Comparison of ENCODE assay signal across 1 cellular context in genomic region chr4:6753103-6753560, GRCh38.
TF ChIP-seq lines count a peak whose summit lies in the region.

No MANE protein-coding gene starts in this region.

TF ChIP-seq in K562, 482 proteins besides CTCF, POLR2A, EP300 and RAD21 (continues in another document):
- TF ChIP-seq FOXK1 (CRISPR knock-in tag; IDR thresholded peaks at IDR 0.05; ENCODE audit: borderline replicate concordance) (no peak), EGR1 (conservative IDR thresholded peaks at IDR 0.05) (0 out of 2 replicates have a peak, but pooled peaks have one; percentile 4), KDM5B (IDR thresholded peaks at IDR 0.05; ENCODE audit: insufficient replicate concordance, low read depth, low read length) (peak; percentile 76), TEAD2 (tag; IDR thresholded peaks at IDR 0.05) (no peak), HMGN3 (IDR thresholded peaks at IDR 0.05; ENCODE audit: borderline replicate concordance, extremely low read depth, insufficient read length, low read depth, low read length) (no peak), CSDE1 (IDR thresholded peaks at IDR 0.05) (no peak), MTA3 (IDR thresholded peaks at IDR 0.05; ENCODE audit: borderline replicate concordance) (peak; percentile 58; the same call in 1 of the 2 replicates), ETS2 (tag; IDR thresholded peaks at IDR 0.05; ENCODE audit: borderline replicate concordance, poor library complexity, severe bottlenecking) (no peak), ELF1 (tag; IDR thresholded peaks at IDR 0.05) (peak; percentile 57; the same call in 1 of the 2 replicates), CTBP1 (IDR thresholded peaks at IDR 0.05; ENCODE audit: borderline replicate concordance) (peak; percentile 47; the same call in 1 of the 2 replicates), ZNF23 (CRISPR knock-in tag; IDR thresholded peaks at IDR 0.05) (no peak), ZNF384 (IDR thresholded peaks at IDR 0.05; ENCODE audit: low read depth, low read length) (no peak), ZNF41 (CRISPR knock-in tag; conservative IDR thresholded peaks at IDR 0.05) (no peak), MGA (IDR thresholded peaks at IDR 0.05) (peak; percentile 70), MTA2 (IDR thresholded peaks at IDR 0.05; ENCODE audit: low read depth) (no peak), ZBTB17 (CRISPR knock-in tag; IDR thresholded peaks at IDR 0.05) (peak; percentile 51; the same call in 1 of the 2 replicates), SREBF1 (IDR thresholded peaks at IDR 0.05; ENCODE audit: borderline replicate concordance, low read depth, low read length) (no peak), ZBTB5 (IDR thresholded peaks at IDR 0.05) (0 out of 2 replicates have a peak, but pooled peaks have one; percentile 36), NR4A1 (CRISPR knock-in tag; IDR thresholded peaks at IDR 0.05) (no peak), NR4A1 (tag; IDR thresholded peaks at IDR 0.05) (0 out of 2 replicates have a peak, but pooled peaks have one; percentile 17), KLF1 (tag; IDR thresholded peaks at IDR 0.05) (peak; percentile 63; the same call in 1 of the 2 replicates), ZEB2 (IDR thresholded peaks at IDR 0.05) (no peak), SIRT6 (IDR thresholded peaks at IDR 0.05; ENCODE audit: low read depth, low read length) (no peak), L3MBTL2 (IDR thresholded peaks at IDR 0.05) (peak; percentile 65), E2F6 (IDR thresholded peaks at IDR 0.05; ENCODE audit: borderline replicate concordance in 1 of 2, extremely low read depth in 1 of 2, insufficient read depth in 1 of 2, insufficient read length in 1 of 2, low read depth in 1 of 2, low read length in 1 of 2, poor library complexity in 1 of 2, severe bottlenecking in 1 of 2) (peak in 1 of 2 experiments; percentile 48), ZNF511 (CRISPR knock-in tag; IDR thresholded peaks at IDR 0.05) (peak; percentile 69; the same call in 1 of the 2 replicates), BRD4 (IDR thresholded peaks at IDR 0.05) (no peak), PHF8 (IDR thresholded peaks at IDR 0.05; ENCODE audit: borderline replicate concordance, low read length) (peak; percentile 59; the same call in 1 of the 2 replicates), PKNOX1 (IDR thresholded peaks at IDR 0.05) (no peak), CREB3 (tag; conservative IDR thresholded peaks at IDR 0.05; ENCODE audit: low read depth) (no peak), GABPB1 (CRISPR knock-in tag; IDR thresholded peaks at IDR 0.05) (0 out of 2 replicates have a peak, but pooled peaks have one; percentile 47), SIN3B (IDR thresholded peaks at IDR 0.05; ENCODE audit: low read depth) (no peak), ZNF583 (CRISPR knock-in tag; IDR thresholded peaks at IDR 0.05) (peak; percentile 53; the same call in 1 of the 2 replicates), ZNF184 (CRISPR knock-in tag; IDR thresholded peaks at IDR 0.05) (no peak), MAX (CRISPR knock-in tag; IDR thresholded peaks at IDR 0.05) (peak; percentile 87), ZNF696 (CRISPR knock-in tag; conservative IDR thresholded peaks at IDR 0.05) (no peak), MECOM (CRISPR knock-in tag; IDR thresholded peaks at IDR 0.05) (0 out of 2 replicates have a peak, but pooled peaks have one; percentile 36), FOXJ2 (tag; IDR thresholded peaks at IDR 0.05) (no peak), MEIS2 (IDR thresholded peaks at IDR 0.05; ENCODE audit: partially characterized antibody) (peak; percentile 50), DMBX1 (CRISPR knock-in tag; IDR thresholded peaks at IDR 0.05; ENCODE audit: borderline replicate concordance) (peak; percentile 84), ID3 (CRISPR knock-in tag; IDR thresholded peaks at IDR 0.05) (no peak), ID3 (tag; IDR thresholded peaks at IDR 0.05) (peak; percentile 78), SUPT5H (IDR thresholded peaks at IDR 0.05) (0 out of 2 replicates have a peak, but pooled peaks have one; percentile 38), TCF7 (IDR thresholded peaks at IDR 0.05; ENCODE audit: borderline replicate concordance) (no peak), ETS1 (conservative IDR thresholded peaks at IDR 0.05; ENCODE audit: control insufficient read depth, low read depth, low read length) (0 out of 2 replicates have a peak, but pooled peaks have one; percentile 39), POLR2G (IDR thresholded peaks at IDR 0.05; ENCODE audit: low read depth, low read length) (peak; percentile 80), CXXC5 (CRISPR knock-in tag; IDR thresholded peaks at IDR 0.05) (peak; percentile 68), ZNF57 (CRISPR knock-in tag; IDR thresholded peaks at IDR 0.05) (no peak), BRF1 (IDR thresholded peaks at IDR 0.05; ENCODE audit: borderline replicate concordance, extremely low read depth, insufficient read length) (no peak), HSF4 (CRISPR knock-in tag; IDR thresholded peaks at IDR 0.05; ENCODE audit: borderline replicate concordance) (0 out of 2 replicates have a peak, but pooled peaks have one; percentile 33)
